ENCODE assay signal across 1 cellular context in the genomic region with DNA sequence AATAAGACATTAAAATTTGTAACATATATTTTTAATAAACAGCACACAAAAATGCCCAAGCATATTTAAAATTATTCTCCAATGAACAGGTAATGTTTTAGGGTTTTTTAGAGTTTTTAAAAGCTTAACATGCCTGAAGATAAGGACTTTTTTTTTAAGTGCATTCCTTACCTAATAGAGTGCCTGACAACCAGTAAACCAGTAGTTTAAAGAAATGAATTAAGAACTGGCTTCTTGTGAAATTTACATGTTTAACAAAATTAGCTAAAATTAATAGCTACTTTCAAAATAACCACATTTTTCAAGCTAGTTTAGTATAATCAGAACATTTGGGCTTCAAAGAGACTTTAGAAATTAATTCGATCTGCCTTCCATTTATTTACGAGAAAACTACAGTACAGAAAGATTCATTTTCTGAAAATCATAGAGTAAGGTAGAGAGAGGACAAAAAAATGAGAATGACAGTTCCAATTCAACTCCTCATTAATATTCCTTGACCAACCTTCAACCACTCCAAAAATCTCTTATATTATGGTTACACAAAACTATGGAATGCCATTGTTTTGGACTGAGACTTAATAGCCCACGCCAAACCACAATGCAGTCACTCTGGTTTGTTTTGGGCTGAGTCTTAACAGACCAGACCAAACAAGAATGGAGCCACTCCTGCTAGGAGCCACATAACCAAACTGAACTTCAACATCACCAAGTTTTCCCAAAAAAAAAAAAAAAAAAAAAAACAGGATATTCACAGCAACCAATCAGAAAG.
TF ChIP-seq lines count a peak whose summit lies in the region.

No MANE protein-coding gene starts in this region.

TF ChIP-seq in IMR-90, 13 proteins besides CTCF, POLR2A, EP300 and RAD21:
- TF ChIP-seq, protein P1, sequence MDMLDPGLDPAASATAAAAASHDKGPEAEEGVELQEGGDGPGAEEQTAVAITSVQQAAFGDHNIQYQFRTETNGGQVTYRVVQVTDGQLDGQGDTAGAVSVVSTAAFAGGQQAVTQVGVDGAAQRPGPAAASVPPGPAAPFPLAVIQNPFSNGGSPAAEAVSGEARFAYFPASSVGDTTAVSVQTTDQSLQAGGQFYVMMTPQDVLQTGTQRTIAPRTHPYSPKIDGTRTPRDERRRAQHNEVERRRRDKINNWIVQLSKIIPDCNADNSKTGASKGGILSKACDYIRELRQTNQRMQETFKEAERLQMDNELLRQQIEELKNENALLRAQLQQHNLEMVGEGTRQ (IDR thresholded peaks at IDR 0.05; ENCODE audit: low read depth, low read length) = no peak
- TF ChIP-seq MAZ (IDR thresholded peaks at IDR 0.05; ENCODE audit: borderline replicate concordance, low read depth, low read length) = no peak
- no peak for TF ChIP-seq RFX5 (IDR thresholded peaks at IDR 0.05; ENCODE audit: low read depth, low read length)
- TF ChIP-seq RCOR1 (IDR thresholded peaks at IDR 0.05; ENCODE audit: insufficient replicate concordance, low read length) = no peak
- TF ChIP-seq MAFK (IDR thresholded peaks at IDR 0.05; ENCODE audit: low read depth, low read length) = no peak
- TF ChIP-seq FOS (IDR thresholded peaks at IDR 0.05; ENCODE audit: low read depth, low read length) = 0 out of 2 replicates have a peak, but pooled peaks have one; percentile 18
